ENCODE assay signal across 1 cellular context in genomic region chr7:112215787-112216186, GRCh38.
TF ChIP-seq lines count a peak whose summit lies in the region.

No MANE protein-coding gene starts in this region.

TF ChIP-seq in K562, 482 proteins besides CTCF, POLR2A, EP300 and RAD21:
- TF ChIP-seq, protein P1, sequence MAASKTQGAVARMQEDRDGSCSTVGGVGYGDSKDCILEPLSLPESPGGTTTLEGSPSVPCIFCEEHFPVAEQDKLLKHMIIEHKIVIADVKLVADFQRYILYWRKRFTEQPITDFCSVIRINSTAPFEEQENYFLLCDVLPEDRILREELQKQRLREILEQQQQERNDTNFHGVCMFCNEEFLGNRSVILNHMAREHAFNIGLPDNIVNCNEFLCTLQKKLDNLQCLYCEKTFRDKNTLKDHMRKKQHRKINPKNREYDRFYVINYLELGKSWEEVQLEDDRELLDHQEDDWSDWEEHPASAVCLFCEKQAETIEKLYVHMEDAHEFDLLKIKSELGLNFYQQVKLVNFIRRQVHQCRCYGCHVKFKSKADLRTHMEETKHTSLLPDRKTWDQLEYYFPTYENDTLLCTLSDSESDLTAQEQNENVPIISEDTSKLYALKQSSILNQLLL (CRISPR knock-in tag; IDR thresholded peaks at IDR 0.05; ENCODE audit: borderline replicate concordance): peak; percentile 83
- TF ChIP-seq NCOR1 (IDR thresholded peaks at IDR 0.05): no peak
